In the genomic region with DNA sequence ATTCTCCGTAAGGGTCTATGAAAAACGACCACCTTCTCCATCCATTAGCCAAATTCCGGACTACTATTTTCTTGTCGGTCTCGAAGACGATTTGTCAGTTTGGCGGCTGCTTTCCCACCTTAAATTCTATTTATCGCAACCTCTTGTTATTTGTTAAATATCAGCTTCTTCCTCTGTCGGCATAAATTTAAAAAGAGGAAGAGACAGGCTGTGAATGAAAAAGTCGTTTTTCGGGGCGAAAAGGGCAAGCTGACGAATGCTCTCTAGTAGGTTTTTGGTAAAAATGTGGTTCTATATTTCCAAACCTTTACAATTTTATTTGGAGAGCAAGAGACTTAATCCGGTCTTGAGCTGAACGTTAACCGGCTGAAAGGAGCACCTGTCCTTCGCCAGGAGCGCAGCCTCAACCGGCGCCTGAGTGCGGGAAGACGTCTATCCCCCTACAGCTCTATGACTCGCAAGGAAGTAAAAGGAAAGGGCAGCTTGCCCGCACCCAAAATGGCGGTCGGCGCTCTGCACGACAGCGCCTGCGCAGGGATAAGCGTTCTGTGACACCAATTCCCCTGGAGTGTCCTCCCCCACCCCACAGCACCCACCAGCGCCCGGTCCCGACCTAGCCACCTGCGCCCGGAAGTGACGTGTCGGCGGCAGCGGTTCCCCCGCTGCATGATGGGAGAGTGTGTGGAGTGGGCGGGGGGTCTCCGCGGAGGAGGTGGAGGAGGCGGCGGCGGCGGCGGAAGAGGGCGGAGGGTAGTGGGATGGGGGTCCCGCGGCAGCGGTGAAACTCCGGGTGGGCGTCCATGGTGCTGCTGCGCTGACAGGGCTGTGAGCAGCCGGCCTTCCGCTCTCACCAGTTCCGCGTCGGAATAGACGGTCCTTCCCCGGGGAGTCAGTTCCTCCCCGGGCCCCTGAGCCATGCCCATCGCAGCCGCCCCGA, we compare ENCODE assay signal across 8 cellular contexts. TPM values are rescaled to one million over a fixed set of nuclear protein-coding genes. Genes with fewer than 3 reads are reported as not detected.
DNase-seq lines count a peak whose midpoint lies in the region; ATAC-seq and TF ChIP-seq lines count a peak whose summit lies in the region.

A gene with protein sequence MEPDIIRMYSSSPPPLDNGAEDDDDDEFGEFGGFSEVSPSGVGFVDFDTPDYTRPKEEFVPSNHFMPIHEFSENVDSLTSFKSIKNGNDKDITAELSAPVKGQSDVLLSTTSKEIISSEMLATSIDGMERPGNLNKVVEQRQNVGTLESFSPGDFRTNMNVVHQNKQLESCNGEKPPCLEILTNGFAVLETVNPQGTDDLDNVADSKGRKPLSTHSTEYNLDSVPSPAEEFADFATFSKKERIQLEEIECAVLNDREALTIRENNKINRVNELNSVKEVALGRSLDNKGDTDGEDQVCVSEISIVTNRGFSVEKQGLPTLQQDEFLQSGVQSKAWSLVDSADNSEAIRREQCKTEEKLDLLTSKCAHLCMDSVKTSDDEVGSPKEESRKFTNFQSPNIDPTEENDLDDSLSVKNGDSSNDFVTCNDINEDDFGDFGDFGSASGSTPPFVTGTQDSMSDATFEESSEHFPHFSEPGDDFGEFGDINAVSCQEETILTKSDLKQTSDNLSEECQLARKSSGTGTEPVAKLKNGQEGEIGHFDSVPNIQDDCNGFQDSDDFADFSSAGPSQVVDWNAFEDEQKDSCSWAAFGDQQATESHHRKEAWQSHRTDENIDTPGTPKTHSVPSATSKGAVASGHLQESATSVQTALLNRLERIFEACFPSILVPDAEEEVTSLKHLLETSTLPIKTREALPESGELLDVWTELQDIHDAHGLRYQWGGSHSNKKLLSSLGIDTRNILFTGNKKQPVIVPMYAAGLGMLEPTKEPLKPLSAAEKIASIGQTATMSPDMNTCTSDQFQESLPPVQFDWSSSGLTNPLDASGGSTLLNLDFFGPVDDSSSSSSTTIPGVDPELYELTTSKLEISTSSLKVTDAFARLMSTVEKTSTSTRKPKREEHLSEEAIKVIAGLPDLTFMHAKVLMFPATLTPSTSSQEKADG (plus strand): TSS at position 662 of the 937 bp plus-strand sequence. CDS start 27,147 bp downstream, outside the sequence.

- H3K27ac Mint-ChIP-seq in activated naive CD4-positive, alpha-beta T cell treated with anti-CD3 and anti-CD28 coated beads, Interleukin-2, amount 10 ng/mL, durations not matched to agents 7 days and 5 days, result peak within 1 kb of the TSS; percentile 99

- no peaks in the 10 kb centered on the region for H3K9me3 Mint-ChIP-seq in activated naive CD4-positive, alpha-beta T cell treated with anti-CD3 and anti-CD28 coated beads, Interleukin-2, amount 10 ng/mL, durations not matched to agents 7 days and 5 days

- no peaks in the 10 kb centered on the region for H3K27me3 ChIP-seq in gastroesophageal sphincter

- H3K27ac ChIP-seq in SK-N-MC (peak within 1 kb of the TSS; percentile 83), gastroesophageal sphincter (peak within 1 kb of the TSS; percentile 86 to 98 (median 98))

- DNase-seq in GM03348 (ENCODE audit: low spot score), result peak; percentile 99
- peak; percentile 96 for DNase-seq in HFF-Myc (ENCODE audit: extremely low read depth, low read depth)
- DNase-seq in NB4 (ENCODE audit: low read depth), result peak; percentile 99
- peak; percentile 92 for DNase-seq in SK-N-MC (ENCODE audit: low read depth, low spot score)
- peak; percentile 100 for DNase-seq in activated naive CD4-positive, alpha-beta T cell treated with anti-CD3 and anti-CD28 coated beads, Interleukin-2, amount 10 ng/mL, durations not matched to agents 7 days and 5 days
- DNase-seq in non-pigmented ciliary epithelial cell (ENCODE audit: low read depth), result peak; percentile 91
- DNase-seq in superior temporal gyrus (ENCODE audit: extremely low spot score), result peak; percentile 99

- H3K4me3 ChIP-seq in HFF-Myc (replicated peaks; ENCODE audit: low read depth, low read length) (peak within 1 kb of the TSS; percentile 93), NB4 (ENCODE audit: low read depth, low read length) (peak within 1 kb of the TSS; percentile 94), SK-N-MC (peak within 1 kb of the TSS; percentile 95), gastroesophageal sphincter (peak within 1 kb of the TSS; percentile 90 to 96)

- H3K4me1 Mint-ChIP-seq in activated naive CD4-positive, alpha-beta T cell treated with anti-CD3 and anti-CD28 coated beads, Interleukin-2, amount 10 ng/mL, durations not matched to agents 7 days and 5 days, result peaks cover 39% of the 10 kb centered on the region

- H3K36me3 ChIP-seq in SK-N-MC (ENCODE audit: insufficient read depth, low read length), result no peaks in the 10 kb centered on the region
- no peaks in the 10 kb centered on the region for H3K36me3 ChIP-seq in gastroesophageal sphincter

- no peak for TF ChIP-seq EP300 in gastroesophageal sphincter (IDR thresholded peaks at IDR 0.05)

- CTCF ChIA-PET in activated naive CD4-positive, alpha-beta T cell treated with anti-CD3 and anti-CD28 coated beads, Interleukin-2, amount 10 ng/mL, durations not matched to agents 7 days and 5 days (lab: Charles Lee), result interaction anchor here (0.9 to 6.0 kb wide), 20 partner anchors 10 to 349 kb away, joined by 3 to 88 read pairs (median 5); no protein-coding TSS in a partner anchor

- H3K4me3 Mint-ChIP-seq in activated naive CD4-positive, alpha-beta T cell treated with anti-CD3 and anti-CD28 coated beads, Interleukin-2, amount 10 ng/mL, durations not matched to agents 7 days and 5 days, result peak within 1 kb of the TSS; percentile 99

- TF ChIP-seq CTCF in HFF-Myc (IDR thresholded peaks at IDR 0.05; ENCODE audit: low read depth, low read length, missing control alignments) (no peak), NB4 (IDR thresholded peaks at IDR 0.05; ENCODE audit: low read depth, low read length) (no peak), gastroesophageal sphincter (IDR thresholded peaks at IDR 0.05) (no peak)

- TF ChIP-seq POLR2A in NB4 (IDR thresholded peaks at IDR 0.05; ENCODE audit: extremely low read depth, insufficient read length) (peak; percentile 90), gastroesophageal sphincter (IDR thresholded peaks at IDR 0.05) (peak; percentile 83 to 88)

- H3K4me1 ChIP-seq in gastroesophageal sphincter, result peaks cover 0 to 48% (median 3%) of the 10 kb centered on the region in 3 donors

- peaks cover 16% of the 10 kb centered on the region for H3K36me3 Mint-ChIP-seq in activated naive CD4-positive, alpha-beta T cell treated with anti-CD3 and anti-CD28 coated beads, Interleukin-2, amount 10 ng/mL, durations not matched to agents 7 days and 5 days

- no peaks in the 10 kb centered on the region for H3K9me3 ChIP-seq in SK-N-MC (ENCODE audit: low read depth, low read length)
- H3K9me3 ChIP-seq in gastroesophageal sphincter, result no peaks in the 10 kb centered on the region

- peak within 1 kb of the TSS; percentile 94 for H3K9ac ChIP-seq in SK-N-MC (ENCODE audit: insufficient read length)

- peaks cover 8% of the 10 kb centered on the region for H3K27me3 Mint-ChIP-seq in activated naive CD4-positive, alpha-beta T cell treated with anti-CD3 and anti-CD28 coated beads, Interleukin-2, amount 10 ng/mL, durations not matched to agents 7 days and 5 days

- ATAC-seq in gastroesophageal sphincter, result peak; percentile 99

- WGBS in gastroesophageal sphincter (ENCODE audit: low coverage in 1 of 2), 2 donors, result 0 to 1% methylated on average over 14 to 16 of the region's 67 CpGs

RNA-seq across cellular contexts. Expression of the gene that starts here (rescaled TPM):
- total RNA-seq in gastroesophageal sphincter, result 10 to 100 TPM; 33.0 to 53.5 (median 41.6) TPM

Comparison
In these comparisons a context has a peak if more than half of its experiments do, and no peak if none do; other contexts are left out.
1. Peak in every context shown above with its lines: DNase-seq, ATAC-seq, H3K4me3 ChIP-seq and H3K27ac ChIP-seq.